ENCODE assay signal across 16 cellular contexts in genomic region chr5:166341708-166342329, GRCh38.
DNase-seq lines count a peak whose midpoint lies in the region; ATAC-seq and TF ChIP-seq lines count a peak whose summit lies in the region.
"Had no signal": no experiment of that assay in that cellular context is flagged by ENCODE, and none has a peak within 500 bp of the region (broad histone marks: within the 10 kb centered on the region; RNA-seq: fewer than 3 reads in every experiment).

No MANE protein-coding gene starts in this region.

- no peak for DNase-seq in GM12865 (ENCODE audit: low read depth)
- DNase-seq in NB4 (ENCODE audit: low read depth) = peak; percentile 17
- DNase-seq in endodermal cell = no peak
- no peak for DNase-seq in T1000 (lab: John Stamatoyannopoulos, UW)
- DNase-seq in DMS79 treated with DMSO at 0.1 percent for 48 hours (lab: John Stamatoyannopoulos, UW) = no peak
- no peak for DNase-seq in HUDEP-2 (lab: John Stamatoyannopoulos, UW; ENCODE audit: unreplicated experiment in 76 of 76)
- DNase-seq: activated CD8-positive, alpha-beta T cell treated with anti-CD3 and anti-CD28 coated beads, Interleukin-2, amount 10 ng/mL, durations not matched to agents 7 days and 5 days; activated naive CD4-positive, alpha-beta T cell treated with Interleukin-2 at 50 U/mL for 16 hours; caudate nucleus; NCI-H1417 treated with DMSO at 0.1 percent for 48 hours; retina; stimulated activated CD4-positive, alpha-beta T cell treated with anti-CD3 and anti-CD28 coated beads, Interleukin-4, amount 100 ng/mL, for 4 hours; stimulated activated naive CD4-positive, alpha-beta T cell treated with Interleukin-2 at 50 U/mL for 16 hours; T-helper 2 cell had no signal

- H3K27ac Mint-ChIP-seq in endodermal cell = no peak overlapping the region
- H3K27ac Mint-ChIP-seq: activated CD8-positive, alpha-beta T cell treated with anti-CD3 and anti-CD28 coated beads, Interleukin-2, amount 10 ng/mL, durations not matched to agents 7 days and 5 days had no signal

- WGBS in endodermal cell (ENCODE audit: insufficient coverage in 1 of 2, insufficient read length in 1 of 2), 2 experiments = 91 to 92% methylated on average over 4 to 5 of the region's 5 CpGs

- H3K27ac ChIP-seq in 22Rv1 (no peak overlapping the region), endodermal cell (ENCODE audit: low read depth, low read length) (peak overlapping the region; percentile 69)

- H3K36me3 Mint-ChIP-seq in endodermal cell (ENCODE audit: low read depth) = no peaks in the 10 kb centered on the region

- H3K4me1 Mint-ChIP-seq in endodermal cell = peaks cover 30% of the 10 kb centered on the region

- TF ChIP-seq POLR2A in NB4 (IDR thresholded peaks at IDR 0.05; ENCODE audit: extremely low read depth, insufficient read length) = no peak

- H3K27me3 Mint-ChIP-seq in endodermal cell (ENCODE audit: insufficient read depth) = no peaks in the 10 kb centered on the region

- no peak overlapping the region for H3K4me3 Mint-ChIP-seq in endodermal cell
- H3K4me3 Mint-ChIP-seq: activated CD8-positive, alpha-beta T cell treated with anti-CD3 and anti-CD28 coated beads, Interleukin-2, amount 10 ng/mL, durations not matched to agents 7 days and 5 days had no signal

- H3K9ac ChIP-seq in endodermal cell (ENCODE audit: extremely low read depth, low read length, poor library complexity, severe bottlenecking) = no peak overlapping the region

- no peaks in the 10 kb centered on the region for H3K9me3 Mint-ChIP-seq in endodermal cell

- H3K36me3 ChIP-seq in endodermal cell (ENCODE audit: control insufficient read depth, insufficient read depth, low read length) = no peaks in the 10 kb centered on the region

- H3K27me3 ChIP-seq in endodermal cell (ENCODE audit: control insufficient read depth, insufficient read depth, low read length, poor library complexity, severe bottlenecking) = no peaks in the 10 kb centered on the region

- peak; percentile 42 for TF ChIP-seq CTCF in 22Rv1 (IDR thresholded peaks at IDR 0.05)
- peak; percentile 6 for TF ChIP-seq CTCF in GM12865 (IDR thresholded peaks at IDR 0.05; ENCODE audit: insufficient read depth, low read depth, low read length, missing control alignments)
- TF ChIP-seq CTCF in NB4 (IDR thresholded peaks at IDR 0.05; ENCODE audit: low read depth, low read length) = peak; percentile 29
- TF ChIP-seq CTCF in endodermal cell (conservative IDR thresholded peaks at IDR 0.05) = peak; percentile 76

- no peak overlapping the region for H3K4me3 ChIP-seq in GM12865 (ENCODE audit: low read depth, low read length)
- H3K4me3 ChIP-seq in NB4 (ENCODE audit: low read depth, low read length) = no peak overlapping the region
- H3K4me3 ChIP-seq in endodermal cell (ENCODE audit: low read length) = no peak overlapping the region

- no peaks in the 10 kb centered on the region for H3K9me3 ChIP-seq in endodermal cell (ENCODE audit: control insufficient read depth, low read length)

- ATAC-seq in HG02678 (IDR thresholded peaks at IDR 0.05; ENCODE audit: unreplicated experiment) = no peak
- ATAC-seq: activated CD8-positive, alpha-beta T cell treated with anti-CD3 and anti-CD28 coated beads, Interleukin-2, amount 10 ng/mL, durations not matched to agents 7 days and 5 days had no signal

- H3K4me1 ChIP-seq in endodermal cell (ENCODE audit: control insufficient read depth, insufficient read depth, low read length) = peaks cover 2% of the 10 kb centered on the region

Comparison
In these comparisons a context has a peak if more than half of its experiments do, and no peak if none do; other contexts are left out.
1. CTCF ChIP-seq: peak in every context shown above with its lines; median percentile 76 in endodermal cell; 42 in 22Rv1; 29 in NB4; 6 in GM12865.